ENCODE assay signal across 11 cellular contexts in the genomic region with DNA sequence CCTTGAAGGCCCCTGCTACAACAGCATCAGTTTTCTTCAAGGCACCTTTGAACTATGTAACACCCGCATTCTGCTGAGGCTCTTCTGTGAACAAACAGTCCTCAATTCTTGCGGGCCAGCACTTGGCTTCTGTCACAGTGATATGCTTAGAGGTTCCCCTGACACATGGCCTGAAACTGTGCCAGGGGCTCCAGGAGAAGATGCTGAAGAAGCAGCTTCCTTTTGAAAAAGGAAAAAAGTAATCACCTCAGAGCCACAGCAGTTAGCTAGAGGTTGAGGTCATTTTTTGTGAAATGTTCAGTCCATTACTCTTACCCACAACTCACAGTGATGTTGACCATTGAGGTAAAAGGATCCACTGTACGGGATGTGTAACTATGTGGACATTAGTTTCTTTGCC.
A peak's percentile ranks its signal among the peaks of the same experiment; 100 is the strongest.
DNase-seq lines count a peak whose midpoint lies in the region; ATAC-seq and TF ChIP-seq lines count a peak whose summit lies in the region.
"Had no signal": no experiment of that assay in that cellular context is flagged by ENCODE, and none has a peak within 500 bp of the region (broad histone marks: within the 10 kb centered on the region; RNA-seq: fewer than 3 reads in every experiment).

No MANE protein-coding gene starts in this region.

- no peaks in the 10 kb centered on the region for H3K79me2 ChIP-seq in mammary epithelial cell (ENCODE audit: insufficient read depth, low read length)

- peak overlapping the region; percentile 53 for H3K27ac Mint-ChIP-seq in CD4-positive, alpha-beta T cell
- H3K27ac Mint-ChIP-seq in natural killer cell treated with Interleukin-12 subunit alpha and Interleukin-12 subunit beta and Interleukin-15 and Interleukin-18, amount 100 ng/mL, for 72 hours: peak overlapping the region; percentile 81 to 95

- H3K4me1 ChIP-seq in mammary epithelial cell (ENCODE audit: insufficient read depth, low read length) (peaks cover 29% of the 10 kb centered on the region), spleen (peaks cover 9 to 52% (median 27%) of the 10 kb centered on the region in 6 donors)

- DNase-seq in CD4-positive, alpha-beta T cell: no peak
- DNase-seq in M059J (ENCODE audit: low read depth): peak; percentile 82
- no peak for DNase-seq in mammary epithelial cell
- DNase-seq in natural killer cell treated with Interleukin-12 subunit alpha and Interleukin-12 subunit beta and Interleukin-15 and Interleukin-18, amount 100 ng/mL, for 72 hours (ENCODE audit: low spot score): no peak
- no peak for DNase-seq in spleen
- DNase-seq in SW 1271 (lab: John Stamatoyannopoulos, UW): no peak
- DNase-seq: activated effector memory CD4-positive, alpha-beta T cell treated with anti-CD3 and anti-CD28 coated beads, Interleukin-2, amount 50 U/mL, for 16 hours; NCI-H1105 treated with DMSO at 0.1 percent for 48 hours; SIG-M5 had no signal

- H2AFZ ChIP-seq in mammary epithelial cell (ENCODE audit: low read depth, low read length): no peak overlapping the region

- TF ChIP-seq CTCF in CD4-positive, alpha-beta T cell (IDR thresholded peaks at IDR 0.05): no peak
- TF ChIP-seq CTCF in mammary epithelial cell (conservative IDR thresholded peaks at IDR 0.05 in 1 of 2, IDR thresholded peaks at IDR 0.05 in 1 of 2; ENCODE audit: extremely low read depth in 1 of 2, insufficient read depth in 1 of 2, low read depth in 1 of 2, low read length in 2 of 2): no peak
- TF ChIP-seq CTCF in spleen (IDR thresholded peaks at IDR 0.05 in 8 of 11, conservative IDR thresholded peaks at IDR 0.05 in 3 of 11): no peak

- no peaks in the 10 kb centered on the region for H3K9me3 Mint-ChIP-seq in CD4-positive, alpha-beta T cell
- H3K9me3 Mint-ChIP-seq in natural killer cell treated with Interleukin-12 subunit alpha and Interleukin-12 subunit beta and Interleukin-15 and Interleukin-18, amount 100 ng/mL, for 72 hours: no peaks in the 10 kb centered on the region

- no peaks in the 10 kb centered on the region for H4K20me1 ChIP-seq in mammary epithelial cell (ENCODE audit: insufficient read depth, low read length)

- CTCF ChIA-PET in CD4-positive, alpha-beta T cell (lab: Charles Lee): interaction anchor here (1.6 to 1.9 kb wide), 3 partner anchors 43 to 156 kb away, joined by 4 to 5 read pairs (median 4); no protein-coding TSS in a partner anchor
- CTCF ChIA-PET in mammary epithelial cell (lab: Charles Lee; ENCODE audit: low non-redundant PET): no interaction called here

- H3K4me1 Mint-ChIP-seq in CD4-positive, alpha-beta T cell (ENCODE audit: low read depth): peaks cover 37% of the 10 kb centered on the region
- peaks cover 31 to 33% of the 10 kb centered on the region in 2 donors for H3K4me1 Mint-ChIP-seq in natural killer cell treated with Interleukin-12 subunit alpha and Interleukin-12 subunit beta and Interleukin-15 and Interleukin-18, amount 100 ng/mL, for 72 hours (ENCODE audit: low read depth in 2 of 2)

- 64% methylated on average over 3 of the region's 3 CpGs for WGBS in mammary epithelial cell (ENCODE audit: low coverage, missing lambda C conversion rate)
- WGBS in spleen, 5 donors: 58 to 87% (median 69%) methylated on average over 3 of the region's 3 CpGs

- H3K36me3 Mint-ChIP-seq in CD4-positive, alpha-beta T cell (ENCODE audit: low read depth): peaks cover 16% of the 10 kb centered on the region
- peaks cover 7% of the 10 kb centered on the region for H3K36me3 Mint-ChIP-seq in natural killer cell treated with Interleukin-12 subunit alpha and Interleukin-12 subunit beta and Interleukin-15 and Interleukin-18, amount 100 ng/mL, for 72 hours

- no peaks in the 10 kb centered on the region for H3K27me3 Mint-ChIP-seq in CD4-positive, alpha-beta T cell
- no peaks in the 10 kb centered on the region for H3K27me3 Mint-ChIP-seq in natural killer cell treated with Interleukin-12 subunit alpha and Interleukin-12 subunit beta and Interleukin-15 and Interleukin-18, amount 100 ng/mL, for 72 hours

- dilution Hi-C loops in mammary epithelial cell (cut with HindIII; ENCODE audit: low sequenced_read_pairs): no loop called here

- no peak overlapping the region for H3K4me3 Mint-ChIP-seq in CD4-positive, alpha-beta T cell
- H3K4me3 Mint-ChIP-seq in natural killer cell treated with Interleukin-12 subunit alpha and Interleukin-12 subunit beta and Interleukin-15 and Interleukin-18, amount 100 ng/mL, for 72 hours: peak overlapping the region; percentile 98

- intact Hi-C loops in CD4-positive, alpha-beta T cell (cut with DNase I, micrococcal nuclease): no loop called here
- intact Hi-C loops in mammary epithelial cell (cut with micrococcal nuclease) (no loop called here), spleen (cut with DNase I; ENCODE audit: low total_unique reads) (no loop called here)

- peak overlapping the region; percentile 50 for H3K4me2 ChIP-seq in mammary epithelial cell (ENCODE audit: insufficient read depth, low read depth, low read length)

- H3K4me3 ChIP-seq in mammary epithelial cell (replicated peaks in 1 of 3; ENCODE audit: insufficient read depth in 1 of 3, low read depth in 2 of 3, low read length in 3 of 3): no peak overlapping the region
- H3K4me3 ChIP-seq in spleen: no peak overlapping the region

- no peaks in the 10 kb centered on the region for H3K27me3 ChIP-seq in CD4-positive, alpha-beta T cell (ENCODE audit: control insufficient read depth, insufficient read depth, low read length)
- H3K27me3 ChIP-seq in mammary epithelial cell (ENCODE audit: insufficient read depth, low read length) (no peaks in the 10 kb centered on the region), spleen (replicated peaks in 1 of 7) (peaks cover 0 to 24% (median 19%) of the 10 kb centered on the region in 7 donors)

- H3K27ac ChIP-seq in CD4-positive, alpha-beta T cell (ENCODE audit: low read depth, low read length): no peak overlapping the region
- H3K27ac ChIP-seq in mammary epithelial cell (ENCODE audit: insufficient read depth, low read depth, low read length) (no peak overlapping the region), spleen (peak overlapping the region in 2 of 8 donors; percentile 10 to 44)

- POLR2A ChIA-PET in CD4-positive, alpha-beta T cell (lab: Charles Lee): interaction anchor here (1.3 to 2.7 kb wide), 3 partner anchors 53 to 85 kb away, joined by 4 to 40 read pairs (median 13); no protein-coding TSS in a partner anchor

- in situ Hi-C loops in mammary epithelial cell (cut with MboI; ENCODE audit: low sequenced_read_pairs in 2 of 2): loop anchor here in 1 of 2 donors (25.0 kb wide), 2 partner anchors 120 to 320 kb away; no protein-coding TSS in a partner anchor

- no peak overlapping the region for H3K9ac ChIP-seq in mammary epithelial cell (ENCODE audit: insufficient read depth, low read length)

- H3K9me3 ChIP-seq in CD4-positive, alpha-beta T cell (ENCODE audit: control insufficient read depth, low read length): no peaks in the 10 kb centered on the region
- H3K9me3 ChIP-seq in mammary epithelial cell (replicated peaks; ENCODE audit: insufficient read depth, low read length) (no peaks in the 10 kb centered on the region), spleen (no peaks in the 10 kb centered on the region)

- BruUV-seq in mammary epithelial cell (replicated peaks; lab: Mats Ljungman, UMichigan): no TSS peak

- no peak for ATAC-seq in CD4-positive, alpha-beta T cell (ENCODE audit: poor library complexity)
- no peak for ATAC-seq in natural killer cell treated with Interleukin-12 subunit alpha and Interleukin-12 subunit beta and Interleukin-15 and Interleukin-18, amount 100 ng/mL, for 72 hours
- no peak for ATAC-seq in GM18868 (IDR thresholded peaks at IDR 0.05; ENCODE audit: unreplicated experiment)
- ATAC-seq in HG03108 (IDR thresholded peaks at IDR 0.05; ENCODE audit: unreplicated experiment): no peak

- no peaks in the 10 kb centered on the region for H3K36me3 ChIP-seq in mammary epithelial cell (ENCODE audit: insufficient read depth, low read length)
- H3K36me3 ChIP-seq in spleen: no peaks in the 10 kb centered on the region

- no peak for TF ChIP-seq POLR2A in spleen (IDR thresholded peaks at IDR 0.05)
